ENCODE assay signal across 8 cellular contexts in genomic region chrX:46574941-46575381, GRCh38. TPM values are rescaled to one million over a fixed set of nuclear protein-coding genes. Genes with fewer than 3 reads are reported as not detected.
DNase-seq lines count a peak whose midpoint lies in the region; ATAC-seq and TF ChIP-seq lines count a peak whose summit lies in the region.

No MANE protein-coding gene starts in this region.

- H2BK15ac ChIP-seq in mesendoderm (replicated peaks; ENCODE audit: low read depth), result no peak overlapping the region

- H3K27ac ChIP-seq in mesendoderm (ENCODE audit: low read depth, low read length), result no peak overlapping the region
- H3K27ac ChIP-seq in upper lobe of left lung, result no peak overlapping the region

- H3K4me3 ChIP-seq in mesendoderm (ENCODE audit: low read length) (peak overlapping the region; percentile 12), upper lobe of left lung (peak overlapping the region; percentile 29 to 66 (median 60))

- no peak overlapping the region for H4K8ac ChIP-seq in mesendoderm (ENCODE audit: low read depth, low read length)

- peak overlapping the region; percentile 74 for H3K56ac ChIP-seq in mesendoderm (ENCODE audit: low read length)

- peak overlapping the region; percentile 70 for H3K4me2 ChIP-seq in mesendoderm (ENCODE audit: low read length)

- no peak overlapping the region for H2BK5ac ChIP-seq in mesendoderm (ENCODE audit: low read length)

- H3K27me3 ChIP-seq in mesendoderm (ENCODE audit: insufficient read depth, low read length, poor library complexity), result no peaks in the 10 kb centered on the region
- H3K27me3 ChIP-seq in upper lobe of left lung, result no peaks in the 10 kb centered on the region

- no peak for TF ChIP-seq EP300 in upper lobe of left lung (IDR thresholded peaks at IDR 0.05)

- ATAC-seq in HG03135 (IDR thresholded peaks at IDR 0.05; ENCODE audit: unreplicated experiment) (peak; percentile 15), upper lobe of left lung (ENCODE audit: low FRiP score in 2 of 2) (peak in 1 of 2 donors; percentile 39), HG02970 (IDR thresholded peaks at IDR 0.05; ENCODE audit: low FRiP score, unreplicated experiment) (no peak), HG03097 (IDR thresholded peaks at IDR 0.05; ENCODE audit: low FRiP score, unreplicated experiment) (no peak)

- no peak for TF ChIP-seq CTCF in upper lobe of left lung (IDR thresholded peaks at IDR 0.05)

- H3K79me1 ChIP-seq in mesendoderm (ENCODE audit: low read length), result no peaks in the 10 kb centered on the region

- no peak overlapping the region for H2AK5ac ChIP-seq in mesendoderm (ENCODE audit: low read length)

- no peaks in the 10 kb centered on the region for H3K79me2 ChIP-seq in mesendoderm (ENCODE audit: control insufficient read depth, insufficient read depth, low read length)

- DNase-seq in EH (ENCODE audit: low read depth) (peak; percentile 13), T-helper 2 cell (peak in 3 of 5 experiments; percentile 11 to 79 (median 36)), dermis blood vessel endothelial cell (peak; percentile 50), mesendoderm (no peak), upper lobe of left lung (peak in 1 of 2 donors; percentile 89)

- no peak overlapping the region for H3K23ac ChIP-seq in mesendoderm (ENCODE audit: low read length)

- peaks cover 0 to 5% (median 0%) of the 10 kb centered on the region in 4 donors for H3K9me3 ChIP-seq in upper lobe of left lung

- no peak overlapping the region for H2BK120ac ChIP-seq in mesendoderm (ENCODE audit: low read depth, low read length)

- WGBS in mesendoderm (ENCODE audit: extremely low coverage, insufficient coverage, low lambda C conversion rate), result no CpG with 5 or more reads among the region's 66 CpGs
- 65% methylated on average over 53 of the region's 66 CpGs; no CpG with 5 or more reads in 1 of the 2 donors for WGBS in upper lobe of left lung, 2 donors

- no peak overlapping the region for H3K4ac ChIP-seq in mesendoderm (ENCODE audit: low read depth, low read length)

- TF ChIP-seq POLR2A in upper lobe of left lung (IDR thresholded peaks at IDR 0.05), result no peak

- peak overlapping the region; percentile 54 for H3K9ac ChIP-seq in mesendoderm (ENCODE audit: low read length)

- no peaks in the 10 kb centered on the region for H3K4me1 ChIP-seq in mesendoderm (ENCODE audit: control insufficient read depth, low read depth, low read length)
- H3K4me1 ChIP-seq in upper lobe of left lung, result peaks cover 0 to 27% (median 5%) of the 10 kb centered on the region in 4 donors

- H3K36me3 ChIP-seq in mesendoderm (ENCODE audit: control insufficient read depth, insufficient read depth, low read length), result no peaks in the 10 kb centered on the region
- H3K36me3 ChIP-seq in upper lobe of left lung, result no peaks in the 10 kb centered on the region

- H4K5ac ChIP-seq in mesendoderm (ENCODE audit: low read length), result no peak overlapping the region

- H3K18ac ChIP-seq in mesendoderm (ENCODE audit: low read length), result no peak overlapping the region

RNA-seq across cellular contexts. Expression of gene CHST7, which starts 1.4 kb away (rescaled TPM):
- total RNA-seq in dermis blood vessel endothelial cell (68.4 and 82.2 TPM in 2 replicates), upper lobe of left lung (10 to 100 TPM in 2 of 6 donors, 1 to 10 TPM in 4; 5.3 to 14.7 (median 9.1) TPM)
- polyA plus RNA-seq in mesendoderm (2013, experiment 1 of 2), result 4.0 TPM
- 4.5 TPM for polyA plus RNA-seq in mesendoderm (2013, experiment 2 of 2)

RNA-seq across cellular contexts. Expression of gene ZNF674, which starts 29.7 kb away (rescaled TPM):
- total RNA-seq in dermis blood vessel endothelial cell, result 4.1 and 6.6 TPM in 2 replicates
- 2.5 TPM for polyA plus RNA-seq in mesendoderm (2013, experiment 1 of 2)
- 2.2 TPM for polyA plus RNA-seq in mesendoderm (2013, experiment 2 of 2)
- 10 to 100 TPM in 1 of 6 donors, 1 to 10 TPM in 5; 3.0 to 11.5 (median 4.0) TPM for total RNA-seq in upper lobe of left lung
